26 cellular contexts compared by ENCODE assay signal in genomic region chr20:42441196-42441861, GRCh38.
A peak's percentile ranks its signal among the peaks of the same experiment; 100 is the strongest.
DNase-seq lines count a peak whose midpoint lies in the region; ATAC-seq and TF ChIP-seq lines count a peak whose summit lies in the region.
"Had no signal": no experiment of that assay in that cellular context is flagged by ENCODE, and none has a peak within 500 bp of the region (broad histone marks: within the 10 kb centered on the region; RNA-seq: fewer than 3 reads in every experiment).

No MANE protein-coding gene starts in this region.

- H4K20me1 ChIP-seq in BLaER1 = no peaks in the 10 kb centered on the region

- no peak overlapping the region for H3K4me3 ChIP-seq in BLaER1
- H3K4me3 ChIP-seq: GM23248, K562, SK-N-MC had no signal

- TF ChIP-seq CTCF in VCaP (conservative IDR thresholded peaks at IDR 0.05) (no peak), omental fat pad (IDR thresholded peaks at IDR 0.05) (no peak)

- H3K27ac ChIP-seq in BLaER1 = no peak overlapping the region
- H3K27ac ChIP-seq in VCaP = peak overlapping the region; percentile 72
- H3K27ac ChIP-seq: C4-2B, GM23248, RWPE1, SK-N-MC had no signal

- ATAC-seq in omental fat pad (ENCODE audit: low FRiP score) (peak; percentile 38), GM21423 (IDR thresholded peaks at IDR 0.05; ENCODE audit: unreplicated experiment) (no peak)
- ATAC-seq: K562, Panc1 had no signal

- H3K9ac ChIP-seq in BLaER1 = no peak overlapping the region
- H3K9ac ChIP-seq: GM23248 had no signal

- DNase-seq in NCI-H1048 (lab: John Stamatoyannopoulos, UW) (peak; percentile 90), omental fat pad (ENCODE audit: low spot score) (no peak), DMS53 (lab: John Stamatoyannopoulos, UW) (no peak), NCI-H82 (lab: John Stamatoyannopoulos, UW) (no peak)
- DNase-seq: CD8-positive, alpha-beta memory T cell; DMS 273 treated with DMSO at 0.1 percent for 48 hours; DMS79 treated with DMSO at 0.1 percent for 48 hours; GF-D8; GM23248; H9; Kasumi-1; NCI-H2081 treated with DMSO at 0.1 percent for 48 hours; NCI-H2171; NCI-H345; NCI-H510A treated with DMSO at 0.1 percent for 48 hours; NCI-H774; SHP77 treated with DMSO at 0.1 percent for 48 hours; SW 1271 had no signal

- peaks cover 25% of the 10 kb centered on the region for H3K4me1 ChIP-seq in BLaER1

- peak overlapping the region; percentile 40 for H3K4me2 ChIP-seq in BLaER1

- H3K36me3 ChIP-seq in BLaER1 = no peaks in the 10 kb centered on the region

- no peaks in the 10 kb centered on the region for H3K27me3 ChIP-seq in BLaER1

- no peaks in the 10 kb centered on the region for H3K9me3 ChIP-seq in BLaER1
